ENCODE assay signal across 18 cellular contexts in the genomic region with DNA sequence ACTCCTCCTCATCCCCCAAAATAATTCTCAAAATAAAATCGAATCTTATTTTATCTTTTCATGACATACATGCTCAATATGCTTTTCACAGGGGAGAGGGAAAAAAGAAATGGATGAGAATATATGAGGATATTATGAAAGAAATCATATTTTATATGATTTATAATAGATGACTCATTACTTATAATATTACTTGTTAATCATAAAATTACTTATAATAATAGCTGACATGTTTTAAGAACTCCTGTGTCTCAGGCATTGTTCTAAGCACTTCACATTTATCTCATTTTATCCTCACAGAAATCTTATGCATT. TPM values are rescaled to one million over a fixed set of nuclear protein-coding genes. Genes with fewer than 3 reads are reported as not detected.
DNase-seq lines count a peak whose midpoint lies in the region; ATAC-seq, FAIRE-seq and TF ChIP-seq lines count a peak whose summit lies in the region.
"Had no signal": no experiment of that assay in that cellular context is flagged by ENCODE, and none has a peak within 500 bp of the region (broad histone marks: within the 10 kb centered on the region; RNA-seq: fewer than 3 reads in every experiment).

No MANE protein-coding gene starts in this region.

- no peak overlapping the region for H3K27ac Mint-ChIP-seq in natural killer cell
- no peak overlapping the region for H3K27ac Mint-ChIP-seq in natural killer cell treated with Interleukin-12 subunit alpha and Interleukin-12 subunit beta and Interleukin-15 and Interleukin-18, amount 100 ng/mL, for 72 hours
- H3K27ac Mint-ChIP-seq: IgD-negative memory B cell had no signal

- H3K27ac ChIP-seq in RWPE2 (ENCODE audit: poor library complexity, severe bottlenecking): no peak overlapping the region
- no peak overlapping the region for H3K27ac ChIP-seq in kidney (ENCODE audit: low read depth in 2 of 2, low read length in 2 of 2)
- H3K27ac ChIP-seq: SJCRH30 had no signal

- H3K4me1 ChIP-seq in RWPE2 (ENCODE audit: insufficient read depth, poor library complexity, severe bottlenecking) (no peaks in the 10 kb centered on the region), kidney (ENCODE audit: control insufficient read depth in 1 of 2, insufficient read depth in 1 of 2, low read depth in 1 of 2, low read length in 2 of 2) (no peaks in the 10 kb centered on the region)

- H3K36me3 Mint-ChIP-seq in natural killer cell: no peaks in the 10 kb centered on the region
- no peaks in the 10 kb centered on the region for H3K36me3 Mint-ChIP-seq in natural killer cell treated with Interleukin-12 subunit alpha and Interleukin-12 subunit beta and Interleukin-15 and Interleukin-18, amount 100 ng/mL, for 72 hours
- H3K36me3 Mint-ChIP-seq: IgD-negative memory B cell had no signal

- peaks cover 25 to 37% of the 10 kb centered on the region in 2 donors for H3K27me3 Mint-ChIP-seq in natural killer cell (ENCODE audit: low read depth in 2 of 2)
- peaks cover 18 to 28% of the 10 kb centered on the region in 2 donors for H3K27me3 Mint-ChIP-seq in natural killer cell treated with Interleukin-12 subunit alpha and Interleukin-12 subunit beta and Interleukin-15 and Interleukin-18, amount 100 ng/mL, for 72 hours

- DNase-seq in natural killer cell (no peak), RWPE2 (ENCODE audit: low spot score) (no peak), kidney (no peak), GM19238 (ENCODE audit: insufficient read length, low spot score) (no peak), erythroblast (lab: John Stamatoyannopoulos, UW) (no peak), occipital lobe (lab: John Stamatoyannopoulos, UW) (no peak), islet precursor cell (no peak)
- DNase-seq in natural killer cell treated with Interleukin-12 subunit alpha and Interleukin-12 subunit beta and Interleukin-15 and Interleukin-18, amount 100 ng/mL, for 72 hours (ENCODE audit: low spot score): no peak
- DNase-seq: NCI-H1694, NCI-H2081, NCI-H2171, NCI-H446 treated with DMSO at 0.1 percent for 48 hours had no signal

- peaks cover 0 to 9% of the 10 kb centered on the region in 2 donors for H3K4me1 Mint-ChIP-seq in natural killer cell
- peaks cover 13 to 22% of the 10 kb centered on the region in 2 donors for H3K4me1 Mint-ChIP-seq in natural killer cell treated with Interleukin-12 subunit alpha and Interleukin-12 subunit beta and Interleukin-15 and Interleukin-18, amount 100 ng/mL, for 72 hours (ENCODE audit: low read depth in 2 of 2)

- H3K9ac ChIP-seq in kidney (ENCODE audit: low read length in 2 of 2): no peak overlapping the region

- intact Hi-C loops in natural killer cell (cut with micrococcal nuclease) (loop anchor here (5.0 kb wide), 1 partner anchor 159 kb away; no protein-coding TSS in a partner anchor), kidney (cut with DNase I) (no loop called here)

- H3K9me3 Mint-ChIP-seq in natural killer cell: no peaks in the 10 kb centered on the region
- no peaks in the 10 kb centered on the region for H3K9me3 Mint-ChIP-seq in natural killer cell treated with Interleukin-12 subunit alpha and Interleukin-12 subunit beta and Interleukin-15 and Interleukin-18, amount 100 ng/mL, for 72 hours
- H3K9me3 Mint-ChIP-seq: IgD-negative memory B cell had no signal

- H3K9me3 ChIP-seq in RWPE2 (ENCODE audit: severe bottlenecking): no peaks in the 10 kb centered on the region
- H3K9me3 ChIP-seq in kidney (ENCODE audit: control insufficient read depth in 1 of 2, low read length in 2 of 2): no peaks in the 10 kb centered on the region
- H3K9me3 ChIP-seq: SJCRH30 had no signal

- ATAC-seq in natural killer cell (no peak), RWPE2 (ENCODE audit: low read depth) (no peak)
- no peak for ATAC-seq in natural killer cell treated with Interleukin-12 subunit alpha and Interleukin-12 subunit beta and Interleukin-15 and Interleukin-18, amount 100 ng/mL, for 72 hours

- H3K36me3 ChIP-seq in RWPE2 (ENCODE audit: low read depth): no peaks in the 10 kb centered on the region
- no peaks in the 10 kb centered on the region for H3K36me3 ChIP-seq in kidney (ENCODE audit: control insufficient read depth in 1 of 2, insufficient read depth in 2 of 2, low read length in 2 of 2)
- H3K36me3 ChIP-seq: SJCRH30 had no signal

- peaks cover 23% of the 10 kb centered on the region for H3K27me3 ChIP-seq in RWPE2 (ENCODE audit: insufficient read depth, poor library complexity, severe bottlenecking)

- no peak overlapping the region for H3K4me3 Mint-ChIP-seq in natural killer cell
- no peak overlapping the region for H3K4me3 Mint-ChIP-seq in natural killer cell treated with Interleukin-12 subunit alpha and Interleukin-12 subunit beta and Interleukin-15 and Interleukin-18, amount 100 ng/mL, for 72 hours
- H3K4me3 Mint-ChIP-seq: IgD-negative memory B cell had no signal

- H3K4me3 ChIP-seq in RWPE2 (ENCODE audit: severe bottlenecking): no peak overlapping the region
- H3K4me3 ChIP-seq in kidney (ENCODE audit: low read length in 2 of 2): no peak overlapping the region
- H3K4me3 ChIP-seq: SJCRH30 had no signal

- TF ChIP-seq CTCF in natural killer cell (IDR thresholded peaks at IDR 0.05) (peak; percentile 35), RWPE2 (IDR thresholded peaks at IDR 0.05; ENCODE audit: poor library complexity, severe bottlenecking) (peak; percentile 40), kidney (IDR thresholded peaks at IDR 0.05; ENCODE audit: borderline replicate concordance, extremely low read depth, insufficient read depth) (no peak)

- TF ChIP-seq POLR2A in erythroblast (IDR thresholded peaks at IDR 0.05; ENCODE audit: low read length): no peak

- FAIRE-seq in kidney (lab: Jason Lieb, UNC): peak; percentile 32
- FAIRE-seq: D721Med had no signal

RNA-seq across cellular contexts. Expression of gene CEACAM3, which starts 3.0 kb away (rescaled TPM):
- total RNA-seq in natural killer cell (1 to 10 TPM in 2 of 3 donors, not detected in 1; 1.3 to 1.7 TPM), kidney (0.69 TPM), occipital lobe (not detected)
- total RNA-seq in natural killer cell treated with Interleukin-12 subunit alpha and Interleukin-12 subunit beta and Interleukin-15 and Interleukin-18, amount 100 ng/mL, for 72 hours: not detected
- not detected for polyA plus RNA-seq in kidney (ENCODE audit: insufficient read depth, low read depth, low replicate concordance)
- total RNA-seq: H4, MCF 10A, SJCRH30 had no signal
- polyA plus RNA-seq: AG04450, IgD-negative memory B cell had no signal

RNA-seq across cellular contexts. Expression of gene CEACAM6, which starts 38.0 kb away (rescaled TPM):
- total RNA-seq in natural killer cell (not detected), kidney (not detected), occipital lobe (not detected)
- total RNA-seq in natural killer cell treated with Interleukin-12 subunit alpha and Interleukin-12 subunit beta and Interleukin-15 and Interleukin-18, amount 100 ng/mL, for 72 hours: not detected
- polyA plus RNA-seq in kidney (ENCODE audit: insufficient read depth, low read depth, low replicate concordance): not detected
- total RNA-seq: H4, MCF 10A, SJCRH30 had no signal
- polyA plus RNA-seq: AG04450, IgD-negative memory B cell had no signal

RNA-seq across cellular contexts. Expression of gene LYPD4, which starts 51.1 kb away (rescaled TPM):
- total RNA-seq in natural killer cell (not detected), kidney (not detected), occipital lobe (not detected)
- total RNA-seq in natural killer cell treated with Interleukin-12 subunit alpha and Interleukin-12 subunit beta and Interleukin-15 and Interleukin-18, amount 100 ng/mL, for 72 hours: not detected
- not detected for polyA plus RNA-seq in kidney (ENCODE audit: insufficient read depth, low read depth, low replicate concordance)
- total RNA-seq: MCF 10A, SJCRH30 had no signal
- polyA plus RNA-seq: AG04450, IgD-negative memory B cell had no signal

RNA-seq across cellular contexts. Expression of gene DMRTC2, which starts 51.5 kb away (rescaled TPM):
- total RNA-seq in natural killer cell (not detected), kidney (not detected), occipital lobe (not detected)
- not detected for total RNA-seq in natural killer cell treated with Interleukin-12 subunit alpha and Interleukin-12 subunit beta and Interleukin-15 and Interleukin-18, amount 100 ng/mL, for 72 hours
- not detected for polyA plus RNA-seq in kidney (ENCODE audit: insufficient read depth, low read depth, low replicate concordance)
- total RNA-seq: H4, MCF 10A, SJCRH30 had no signal
- polyA plus RNA-seq: AG04450, IgD-negative memory B cell had no signal
